19 cellular contexts compared by ENCODE assay signal in the genomic region with DNA sequence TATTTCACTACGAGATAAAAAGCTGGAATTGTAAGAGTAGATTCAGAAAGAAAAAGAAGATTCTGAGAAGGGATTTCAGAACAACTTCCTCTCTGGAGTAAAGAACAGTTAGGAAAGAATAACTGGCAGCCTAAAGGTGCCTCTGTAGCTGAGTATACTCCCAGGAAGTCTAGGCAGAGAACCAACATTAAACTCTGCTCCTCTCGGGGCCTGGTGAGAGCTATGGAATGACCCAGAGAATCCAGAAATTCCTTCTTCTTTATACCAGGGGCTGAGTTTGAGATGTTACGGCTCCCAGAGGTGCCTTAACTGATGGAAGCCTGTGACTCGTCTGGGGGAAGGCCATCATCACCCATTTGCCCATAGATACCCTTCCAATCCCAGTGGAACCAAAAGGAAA. TPM values are rescaled to one million over a fixed set of nuclear protein-coding genes. Genes with fewer than 3 reads are reported as not detected.
"Had no signal": no experiment of that assay in that cellular context is flagged by ENCODE, and none has a peak within 500 bp of the region (broad histone marks: within the 10 kb centered on the region; RNA-seq: fewer than 3 reads in every experiment).

No MANE protein-coding gene starts in this region.

- H3K27me3 ChIP-seq: breast epithelium had no signal

- DNase-seq: activated CD4-positive, alpha-beta T cell treated with anti-CD3 and anti-CD28 coated beads, Interleukin-2, amount 50 U/mL, for 1 hour; activated CD4-positive, CD25-positive, alpha-beta regulatory T cell; activated CD8-positive, alpha-beta memory T cell treated with anti-CD3 and anti-CD28 coated beads for 24 hours; activated naive CD8-positive, alpha-beta T cell treated with anti-CD3 and anti-CD28 coated beads for 36 hours; left colon; nephron progenitor cell; occipital lobe; right cardiac atrium; small intestine; stimulated activated CD4-positive, alpha-beta T cell treated with anti-CD3 and anti-CD28 coated beads, Interleukin-4, amount 100 ng/mL, for 24 hours; stimulated activated naive CD8-positive, alpha-beta T cell treated with anti-CD3 and anti-CD28 coated beads, Interleukin-15, Interleukin-2, amounts not matched to agents 100 U/mL and 50 U/mL, for 24 hours had no signal

- H3K27me3 Mint-ChIP-seq: progenitor cell of endocrine pancreas, type B pancreatic cell had no signal

- ATAC-seq: left colon; stimulated activated naive CD8-positive, alpha-beta T cell treated with anti-CD3 and anti-CD28 coated beads, Interleukin-15, Interleukin-2, amounts not matched to agents 100 U/mL and 50 U/mL, for 24 hours had no signal

- H3K36me3 Mint-ChIP-seq: activated naive CD8-positive, alpha-beta T cell treated with anti-CD3 and anti-CD28 coated beads for 36 hours had no signal

- H3K4me3 Mint-ChIP-seq: activated naive CD8-positive, alpha-beta T cell treated with anti-CD3 and anti-CD28 coated beads for 36 hours; activated T-helper 1 cell treated with anti-CD3 and anti-CD28 coated beads, Interleukin-12 subunit alpha, Interleukin-12 subunit beta, Interleukin-2, Interleukin-4 antibody, amounts not matched to agents 30 ng/mL and 10 ng/mL and 1 ng/mL, durations not matched to agents 14 hours and 24 hours and 36 hours; nephron progenitor cell; T-helper 2 cell treated with Interferon-gamma antibody and Interleukin-4, amounts not matched to agents 5 μg/mL and 100 μg/mL, for 36 hours; type B pancreatic cell had no signal

- H3K4me3 ChIP-seq: breast epithelium had no signal

- H3K27ac Mint-ChIP-seq: activated naive CD8-positive, alpha-beta T cell treated with anti-CD3 and anti-CD28 coated beads for 36 hours; activated T-helper 1 cell treated with anti-CD3 and anti-CD28 coated beads, Interleukin-12 subunit alpha, Interleukin-12 subunit beta, Interleukin-2, Interleukin-4 antibody, amounts not matched to agents 30 ng/mL and 10 ng/mL and 1 ng/mL, durations not matched to agents 14 hours and 24 hours and 36 hours; nephron progenitor cell; progenitor cell of endocrine pancreas; T-helper 2 cell treated with Interferon-gamma antibody and Interleukin-4, amounts not matched to agents 5 μg/mL and 100 μg/mL, for 36 hours; type B pancreatic cell had no signal

- H3K4me1 Mint-ChIP-seq: activated naive CD8-positive, alpha-beta T cell treated with anti-CD3 and anti-CD28 coated beads for 36 hours had no signal

- H3K27ac ChIP-seq: breast epithelium, epithelial cell of prostate had no signal

- H3K9me3 Mint-ChIP-seq: activated T-helper 1 cell treated with anti-CD3 and anti-CD28 coated beads, Interleukin-12 subunit alpha, Interleukin-12 subunit beta, Interleukin-2, Interleukin-4 antibody, amounts not matched to agents 30 ng/mL and 10 ng/mL and 1 ng/mL, durations not matched to agents 14 hours and 24 hours and 36 hours had no signal

RNA-seq across cellular contexts. Expression of a gene that starts 39.1 kb away (rescaled TPM):
- total RNA-seq: activated naive CD8-positive, alpha-beta T cell treated with anti-CD3 and anti-CD28 coated beads for 36 hours; activated T-helper 1 cell treated with anti-CD3 and anti-CD28 coated beads, Interleukin-12 subunit alpha, Interleukin-12 subunit beta, Interleukin-2, Interleukin-4 antibody, amounts not matched to agents 30 ng/mL and 10 ng/mL and 1 ng/mL, durations not matched to agents 14 hours and 24 hours and 36 hours; breast epithelium; dermis microvascular lymphatic vessel endothelial cell; left colon; mucosa of gallbladder; progenitor cell of endocrine pancreas had no signal
